ENCODE assay signal across 1 cellular context in genomic region chr16:58027341-58028167, GRCh38.
TF ChIP-seq lines count a peak whose summit lies in the region.

No MANE protein-coding gene starts in this region.

TF ChIP-seq in GM23338, 12 proteins besides CTCF, POLR2A, EP300 and RAD21 (continued from another document):
- TF ChIP-seq ETS1 (IDR thresholded peaks at IDR 0.05) (no peak), STAT1 (IDR thresholded peaks at IDR 0.05; ENCODE audit: unreplicated experiment) (no peak)
